Comparison of ENCODE assay signal across 8 cellular contexts in genomic region chr9:127943746-127944145, GRCh38. TPM values are rescaled to one million over a fixed set of nuclear protein-coding genes. Genes with fewer than 3 reads are reported as not detected.
DNase-seq lines count a peak whose midpoint lies in the region; ATAC-seq and TF ChIP-seq lines count a peak whose summit lies in the region.

No MANE protein-coding gene starts in this region.

- peak overlapping the region; percentile 51 for H3K27ac Mint-ChIP-seq in chondrocyte (ENCODE audit: unreplicated experiment)

- TF ChIP-seq CTCF in chondrocyte (IDR thresholded peaks at IDR 0.05), result peak; percentile 90

- peaks cover 24% of the 10 kb centered on the region for H3K36me3 Mint-ChIP-seq in chondrocyte (ENCODE audit: low read depth)

- DNase-seq in DMS153 (lab: John Stamatoyannopoulos, UW) (peak; percentile 36), NCI-H345 (lab: John Stamatoyannopoulos, UW) (peak; percentile 93), chondrocyte (ENCODE audit: low spot score) (no peak), left lobe of liver (ENCODE audit: low spot score) (peak; percentile 77)
- DNase-seq in activated CD4-positive, alpha-beta T cell treated with anti-CD3 and anti-CD28 coated beads for 4 hours, result peak; percentile 75 to 80
- peak; percentile 60 to 63 (median 62) for DNase-seq in stimulated activated CD4-positive, alpha-beta T cell treated with anti-CD3 and anti-CD28 coated beads, TNF-alpha, amount 100 ng/mL, for 4 hours (ENCODE audit: low read depth in 3 of 3)

- no peaks in the 10 kb centered on the region for H3K9me3 Mint-ChIP-seq in chondrocyte (ENCODE audit: low read depth)

- ATAC-seq in HG02798 (IDR thresholded peaks at IDR 0.05; ENCODE audit: poor library complexity, unreplicated experiment), result peak; percentile 67
- peak; percentile 75 for ATAC-seq in left lobe of liver
- ATAC-seq in GM19397 (IDR thresholded peaks at IDR 0.05; ENCODE audit: unreplicated experiment), result no peak

- no peaks in the 10 kb centered on the region for H3K27me3 Mint-ChIP-seq in chondrocyte (ENCODE audit: low read depth)

- peaks cover 17% of the 10 kb centered on the region for H3K4me1 Mint-ChIP-seq in chondrocyte (ENCODE audit: low read depth)

- H3K4me3 Mint-ChIP-seq in chondrocyte (ENCODE audit: unreplicated experiment), result no peak overlapping the region

RNA-seq across cellular contexts. Expression of gene DPM2, which starts 6.1 kb away (rescaled TPM):
- total RNA-seq in chondrocyte (26.3 to 28.9 TPM (median 27.8 TPM) in 3 replicates), left lobe of liver (12.4 TPM)

RNA-seq across cellular contexts. Expression of gene PIP5KL1, which starts 13.2 kb away (rescaled TPM):
- 1.4 to 4.3 TPM (median 2.7 TPM) in 3 replicates for total RNA-seq in chondrocyte
- total RNA-seq in left lobe of liver, result 0.40 TPM

RNA-seq across cellular contexts. Expression of gene ST6GALNAC4, which starts 26.9 kb away (rescaled TPM):
- 22.2 to 25.5 TPM (median 24.4 TPM) in 3 replicates for total RNA-seq in chondrocyte
- 5.9 TPM for total RNA-seq in left lobe of liver

RNA-seq across cellular contexts. Expression of gene EEIG1, which starts 37.0 kb away (rescaled TPM):
- total RNA-seq in chondrocyte (39.4 to 63.0 TPM (median 61.8 TPM) in 3 replicates), left lobe of liver (42.5 TPM)

RNA-seq across cellular contexts. Expression of gene ST6GALNAC6, which starts 44.3 kb away (rescaled TPM):
- total RNA-seq in chondrocyte (45.5 to 54.3 TPM (median 47.5 TPM) in 3 replicates), left lobe of liver (35.2 TPM)
